In genomic region chr18:76687271-76688006, GRCh38 we compare ENCODE assay signal across 9 cellular contexts.
DNase-seq lines count a peak whose midpoint lies in the region; ATAC-seq and TF ChIP-seq lines count a peak whose summit lies in the region.
"Had no signal": no experiment of that assay in that cellular context is flagged by ENCODE, and none has a peak within 500 bp of the region (broad histone marks: within the 10 kb centered on the region; RNA-seq: fewer than 3 reads in every experiment).

No MANE protein-coding gene starts in this region.

- ATAC-seq in SK-N-SH treated with all-trans-retinoic acid at 6 μM for 48 hours (no peak), HG03432 (IDR thresholded peaks at IDR 0.05; ENCODE audit: unreplicated experiment) (peak; percentile 53), left lobe of liver (no peak), PC-3 (no peak)
- ATAC-seq in activated T-helper 17 cell treated with anti-CD3 and anti-CD28 coated beads, Interleukin-2, amount 50 U/mL, for 72 hours (replicated peaks), result peak; percentile 81

- no peak overlapping the region for H3K27ac Mint-ChIP-seq in activated T-helper 17 cell treated with anti-CD3 and anti-CD28 coated beads, Interleukin-2, amount 50 U/mL, for 72 hours
- peak overlapping the region in 2 of 3 experiments; percentile 32 to 76 for H3K27ac Mint-ChIP-seq in nephron
- H3K27ac Mint-ChIP-seq: B cell had no signal

- intact Hi-C loops in PC-3 (cut with micrococcal nuclease), result no loop called here

- DNase-seq in SK-N-SH, result no peak
- no peak for DNase-seq in cortex of kidney (lab: John Stamatoyannopoulos, UW)
- no peak for DNase-seq in left lobe of liver (ENCODE audit: low spot score)
- no peak for DNase-seq in PC-3

- H3K27me3 ChIP-seq in SK-N-SH (ENCODE audit: insufficient read depth) (no peaks in the 10 kb centered on the region; the same call in 1 of the 2 replicates), PC-3 (ENCODE audit: low read length) (peaks cover 84% of the 10 kb centered on the region)

- H3K4me3 ChIP-seq in SK-N-SH (ENCODE audit: low read depth in 2 of 2, low read length in 1 of 2) (no peak overlapping the region), PC-3 (ENCODE audit: low read length) (no peak overlapping the region)

- H3K79me2 ChIP-seq in SK-N-SH (ENCODE audit: insufficient read depth) (no peaks in the 10 kb centered on the region), PC-3 (ENCODE audit: low read length) (no peaks in the 10 kb centered on the region)

- no peaks in the 10 kb centered on the region for H4K20me1 ChIP-seq in SK-N-SH (ENCODE audit: insufficient read depth)
- no peaks in the 10 kb centered on the region for H4K20me1 ChIP-seq in PC-3 (ENCODE audit: low read length)

- no peaks in the 10 kb centered on the region for H3K36me3 ChIP-seq in SK-N-SH (replicated peaks in 1 of 2; ENCODE audit: control insufficient read depth in 1 of 2, insufficient read depth in 2 of 2, low read length in 1 of 2)
- H3K36me3 ChIP-seq in PC-3 (ENCODE audit: low read depth, low read length), result no peaks in the 10 kb centered on the region

- POLR2A ChIA-PET in SK-N-SH (lab: Yijun Ruan, JAX), result no interaction called here
- POLR2A ChIA-PET in PC-3 (lab: Charles Lee; ENCODE audit: unreplicated experiment), result no interaction called here

- H3K9ac ChIP-seq in SK-N-SH (no peak overlapping the region), PC-3 (ENCODE audit: low read length) (no peak overlapping the region)

- H3K27ac ChIP-seq in SK-N-SH (ENCODE audit: low read depth in 2 of 2, low read length in 1 of 2), result no peak overlapping the region
- no peak overlapping the region for H3K27ac ChIP-seq in PC-3 (ENCODE audit: low read length)

- no peaks in the 10 kb centered on the region for H3K36me3 Mint-ChIP-seq in activated T-helper 17 cell treated with anti-CD3 and anti-CD28 coated beads, Interleukin-2, amount 50 U/mL, for 72 hours (ENCODE audit: low read depth)
- no peaks in the 10 kb centered on the region for H3K36me3 Mint-ChIP-seq in nephron (ENCODE audit: low read depth)

- BruUV-seq in PC-3 (replicated peaks; lab: Mats Ljungman, UMichigan), result no TSS peak

- H3K4me1 Mint-ChIP-seq in activated T-helper 17 cell treated with anti-CD3 and anti-CD28 coated beads, Interleukin-2, amount 50 U/mL, for 72 hours, result peaks cover 12% of the 10 kb centered on the region
- H3K4me1 Mint-ChIP-seq in nephron, result peaks cover 10% of the 10 kb centered on the region
- H3K4me1 Mint-ChIP-seq: B cell had no signal

- no peak for TF ChIP-seq EP300 in SK-N-SH (IDR thresholded peaks at IDR 0.05; ENCODE audit: borderline replicate concordance in 1 of 2, low read depth in 1 of 2, low read length in 1 of 2)

- no peaks in the 10 kb centered on the region for H3K9me3 Mint-ChIP-seq in activated T-helper 17 cell treated with anti-CD3 and anti-CD28 coated beads, Interleukin-2, amount 50 U/mL, for 72 hours
- no peaks in the 10 kb centered on the region for H3K9me3 Mint-ChIP-seq in nephron

- no peaks in the 10 kb centered on the region for H3K9me3 ChIP-seq in SK-N-SH
- H3K9me3 ChIP-seq in PC-3 (ENCODE audit: low read length), result no peaks in the 10 kb centered on the region

- H3K4me1 ChIP-seq in SK-N-SH (ENCODE audit: control insufficient read depth in 1 of 2, insufficient read depth in 2 of 2, low read depth in 1 of 2, low read length in 1 of 2), result peaks cover 0 to 2% of the 10 kb centered on the region in 2 experiments; a peak in 1 of 4 replicates
- H3K4me1 ChIP-seq in PC-3 (ENCODE audit: insufficient read depth, low read length), result no peaks in the 10 kb centered on the region

- TF ChIP-seq CTCF in SK-N-SH (IDR thresholded peaks at IDR 0.05), result no peak
- TF ChIP-seq CTCF in nephron (IDR thresholded peaks at IDR 0.05; ENCODE audit: unreplicated experiment in 3 of 3), result no peak
- no peak for TF ChIP-seq CTCF in PC-3 (conservative IDR thresholded peaks at IDR 0.05; ENCODE audit: low read depth, low read length)

- H3F3A ChIP-seq in SK-N-SH (replicated peaks; ENCODE audit: insufficient read depth) (no peaks in the 10 kb centered on the region), PC-3 (ENCODE audit: low read length, unreplicated experiment) (no peaks in the 10 kb centered on the region)

- 32% methylated on average over 15 of the region's 15 CpGs for WGBS in SK-N-SH (ENCODE audit: low lambda C conversion rate)

- no peak for TF ChIP-seq RAD21 in SK-N-SH (IDR thresholded peaks at IDR 0.05; ENCODE audit: low read length)

- H3K9me2 ChIP-seq in SK-N-SH (no peaks in the 10 kb centered on the region), PC-3 (replicated peaks; ENCODE audit: low read length) (no peaks in the 10 kb centered on the region)

- CTCF ChIA-PET in SK-N-SH (lab: Yijun Ruan, JAX), result interaction anchor here (0.6 to 3.8 kb wide), 11 partner anchors 13 to 289 kb away, joined by 3 to 32 read pairs (median 4); no protein-coding TSS in a partner anchor
- CTCF ChIA-PET in PC-3 (lab: Charles Lee), result interaction anchor here (0.6 to 0.7 kb wide), 3 partner anchors 94 to 830 kb away, joined by 3 to 7 read pairs (median 6); no protein-coding TSS in a partner anchor

- H3K4me3 Mint-ChIP-seq in activated T-helper 17 cell treated with anti-CD3 and anti-CD28 coated beads, Interleukin-2, amount 50 U/mL, for 72 hours, result no peak overlapping the region
- H3K4me3 Mint-ChIP-seq in nephron, result no peak overlapping the region
- H3K4me3 Mint-ChIP-seq: B cell had no signal

- H3K4me2 ChIP-seq in SK-N-SH, result no peak overlapping the region
- no peak overlapping the region for H3K4me2 ChIP-seq in PC-3 (ENCODE audit: low read length)

- H2AFZ ChIP-seq in SK-N-SH (ENCODE audit: low read depth), result peak overlapping the region; percentile 73; the same call in 1 of the 2 replicates
- no peak overlapping the region for H2AFZ ChIP-seq in PC-3 (ENCODE audit: low read length)

- H3K27me3 Mint-ChIP-seq in activated T-helper 17 cell treated with anti-CD3 and anti-CD28 coated beads, Interleukin-2, amount 50 U/mL, for 72 hours, result peaks cover 24% of the 10 kb centered on the region
- H3K27me3 Mint-ChIP-seq in nephron (ENCODE audit: low read depth), result peaks cover 18% of the 10 kb centered on the region

TF ChIP-seq in SK-N-SH, 30 proteins besides CTCF, POLR2A, EP300 and RAD21:
- TF ChIP-seq GATA2 (CRISPR knock-in tag; IDR thresholded peaks at IDR 0.05), result no peak
- TF ChIP-seq ELF1 (IDR thresholded peaks at IDR 0.05), result no peak
- TF ChIP-seq FOSL2 (IDR thresholded peaks at IDR 0.05; ENCODE audit: borderline replicate concordance, low read depth), result no peak
- TF ChIP-seq RFX5 (IDR thresholded peaks at IDR 0.05; ENCODE audit: low read length), result no peak
- TF ChIP-seq SMC3 (IDR thresholded peaks at IDR 0.05; ENCODE audit: low read depth, low read length), result no peak
- TF ChIP-seq SIN3A (IDR thresholded peaks at IDR 0.05; ENCODE audit: borderline replicate concordance, low read depth, low read length), result no peak

TF ChIP-seq in SK-N-SH treated with all-trans-retinoic acid at 6 μM for 48 hours, 23 proteins besides CTCF, POLR2A, EP300 and RAD21:
- TF ChIP-seq BACH2 (CRISPR knock-in tag; IDR thresholded peaks at IDR 0.05; ENCODE audit: borderline replicate concordance) (no peak), ZC3H10 (CRISPR knock-in tag; IDR thresholded peaks at IDR 0.05) (no peak), ZNF565 (CRISPR knock-in tag; conservative IDR thresholded peaks at IDR 0.05; ENCODE audit: low read depth) (no peak), TSHZ2 (CRISPR knock-in tag; IDR thresholded peaks at IDR 0.05) (no peak), PPARA (CRISPR knock-in tag; IDR thresholded peaks at IDR 0.05; ENCODE audit: borderline replicate concordance) (no peak), ESRRG (CRISPR knock-in tag; IDR thresholded peaks at IDR 0.05) (no peak), ZFP30 (CRISPR knock-in tag; IDR thresholded peaks at IDR 0.05) (no peak), ZFP3 (CRISPR knock-in tag; IDR thresholded peaks at IDR 0.05) (no peak), TCF4 (CRISPR knock-in tag; IDR thresholded peaks at IDR 0.05; ENCODE audit: borderline replicate concordance) (no peak), SNAI2 (CRISPR knock-in tag; IDR thresholded peaks at IDR 0.05) (no peak)
- TF ChIP-seq, protein P1, sequence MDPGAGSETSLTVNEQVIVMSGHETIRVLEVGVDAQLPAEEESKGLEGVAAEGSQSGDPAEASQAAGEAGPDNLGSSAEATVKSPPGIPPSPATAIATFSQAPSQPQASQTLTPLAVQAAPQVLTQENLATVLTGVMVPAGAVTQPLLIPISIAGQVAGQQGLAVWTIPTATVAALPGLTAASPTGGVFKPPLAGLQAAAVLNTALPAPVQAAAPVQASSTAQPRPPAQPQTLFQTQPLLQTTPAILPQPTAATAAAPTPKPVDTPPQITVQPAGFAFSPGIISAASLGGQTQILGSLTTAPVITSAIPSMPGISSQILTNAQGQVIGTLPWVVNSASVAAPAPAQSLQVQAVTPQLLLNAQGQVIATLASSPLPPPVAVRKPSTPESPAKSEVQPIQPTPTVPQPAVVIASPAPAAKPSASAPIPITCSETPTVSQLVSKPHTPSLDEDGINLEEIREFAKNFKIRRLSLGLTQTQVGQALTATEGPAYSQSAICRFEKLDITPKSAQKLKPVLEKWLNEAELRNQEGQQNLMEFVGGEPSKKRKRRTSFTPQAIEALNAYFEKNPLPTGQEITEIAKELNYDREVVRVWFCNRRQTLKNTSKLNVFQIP (CRISPR knock-in tag; IDR thresholded peaks at IDR 0.05; ENCODE audit: borderline replicate concordance, low read depth), result no peak

Comparison
In these comparisons a context has a peak if more than half of its experiments do, and no peak if none do; other contexts are left out.
1. ATAC-seq: peak in HG03432 (single experiment) and activated T-helper 17 cell treated with anti-CD3 and anti-CD28 coated beads, Interleukin-2, amount 50 U/mL, for 72 hours (single experiment); none in SK-N-SH treated with all-trans-retinoic acid at 6 μM for 48 hours (single experiment), left lobe of liver (single experiment) and PC-3 (single experiment).